28 cellular contexts compared by ENCODE assay signal in genomic region chr1:198079432-198079951, GRCh38.
DNase-seq lines count a peak whose midpoint lies in the region; ATAC-seq, FAIRE-seq and TF ChIP-seq lines count a peak whose summit lies in the region.
"Had no signal": no experiment of that assay in that cellular context is flagged by ENCODE, and none has a peak within 500 bp of the region (broad histone marks: within the 10 kb centered on the region; RNA-seq: fewer than 3 reads in every experiment).

No MANE protein-coding gene starts in this region.

- peaks cover 0 to 9% (median 3%) of the 10 kb centered on the region in 3 donors for H3K27me3 Mint-ChIP-seq in immature natural killer cell (ENCODE audit: low read depth in 3 of 3)
- H3K27me3 Mint-ChIP-seq: dendritic cell treated with granulocyte-macrophage colony-stimulating factor and Interleukin-4, amounts not matched to agents 40 ng/mL and 50 ng/mL, for 4 days had no signal

- H3K4me2 ChIP-seq in osteoblast (ENCODE audit: insufficient read depth, low read length) = no peak overlapping the region

- H3K27me3 ChIP-seq in adipocyte (replicated peaks; ENCODE audit: control insufficient read depth, insufficient read depth, low read length) (no peaks in the 10 kb centered on the region), osteoblast (ENCODE audit: insufficient read depth, low read length) (no peaks in the 10 kb centered on the region)
- H3K27me3 ChIP-seq: neutrophil, thyroid gland had no signal

- H3K36me3 Mint-ChIP-seq in immature natural killer cell = no peaks in the 10 kb centered on the region

- no peaks in the 10 kb centered on the region for H3K9me3 ChIP-seq in adipocyte (ENCODE audit: control insufficient read depth, low read length)
- no peaks in the 10 kb centered on the region for H3K9me3 ChIP-seq in osteoblast (ENCODE audit: low read depth, low read length)
- H3K9me3 ChIP-seq: neutrophil, prostate gland, thyroid gland had no signal

- no peaks in the 10 kb centered on the region for H3K36me3 ChIP-seq in adipocyte (ENCODE audit: control insufficient read depth, insufficient read depth, low read length, severe bottlenecking)
- H3K36me3 ChIP-seq in osteoblast (ENCODE audit: insufficient read depth, low read length) = no peaks in the 10 kb centered on the region
- H3K36me3 ChIP-seq: neutrophil, prostate gland, thyroid gland had no signal

- no peak overlapping the region for H3K27ac ChIP-seq in osteoblast (ENCODE audit: low read depth, low read length)
- H3K27ac ChIP-seq: neutrophil, prostate gland, thyroid gland had no signal

- DNase-seq in KBM-7 = peak; percentile 60
- DNase-seq in NCI-H226 = peak; percentile 9
- DNase-seq in adipocyte (ENCODE audit: low read depth) = peak; percentile 1
- DNase-seq in osteoblast (ENCODE audit: insufficient read length, low spot score, missing footprints) = no peak
- DNase-seq in immature natural killer cell = no peak
- DNase-seq in frontal cortex (ENCODE audit: low spot score in 2 of 2) = no peak
- DNase-seq: activated CD4-positive, alpha-beta T cell treated with anti-CD3 and anti-CD28 coated beads for 4 hours; activated CD8-positive, alpha-beta memory T cell treated with anti-CD3 and anti-CD28 coated beads for 24 hours; activated naive CD4-positive, alpha-beta T cell treated with Interleukin-2 at 50 U/mL for 16 hours; activated T-cell treated with anti-CD3 and anti-CD28 coated beads, Interleukin-2, amount 50 U/mL, for 24 hours; CD4-positive, alpha-beta T cell; HFFc6; KG1; kidney glomerular epithelial cell; NCI-H1092 treated with DMSO at 0.1 percent for 48 hours; NCI-H187 treated with DMSO at 0.1 percent for 48 hours; NCI-H2227 treated with DMSO at 0.1 percent for 48 hours; NCI-H774; PC-3; stimulated activated naive CD8-positive, alpha-beta T cell treated with anti-CD3 and anti-CD28 coated beads, Interleukin-15, amount 100 ng/mL, for 72 hours; thyroid gland had no signal

- H3K9me3 Mint-ChIP-seq in immature natural killer cell = peaks cover 0 to 5% (median 0%) of the 10 kb centered on the region in 6 donors

- no peak for FAIRE-seq in frontal cortex (lab: Jason Lieb, UNC)
- FAIRE-seq: bronchial epithelial cell, TTC549 had no signal

- peak overlapping the region; percentile 51 for H2AFZ ChIP-seq in osteoblast (ENCODE audit: low read length)

- no peak overlapping the region for H3K4me3 Mint-ChIP-seq in immature natural killer cell
- H3K4me3 Mint-ChIP-seq: activated T-cell treated with anti-CD3 and anti-CD28 coated beads, Interleukin-2, amount 50 U/mL, for 24 hours; CD4-positive, alpha-beta T cell; dendritic cell treated with granulocyte-macrophage colony-stimulating factor and Interleukin-4, amounts not matched to agents 40 ng/mL and 50 ng/mL, for 4 days; HFFc6; stimulated activated naive CD8-positive, alpha-beta T cell treated with anti-CD3 and anti-CD28 coated beads, Interleukin-15, amount 100 ng/mL, for 72 hours had no signal

- no peaks in the 10 kb centered on the region for H4K20me1 ChIP-seq in osteoblast (ENCODE audit: insufficient read depth, low read length)

- no peak overlapping the region for H3K4me3 ChIP-seq in adipocyte (ENCODE audit: low read length)
- H3K4me3 ChIP-seq in osteoblast (ENCODE audit: insufficient read depth, low read length) = no peak overlapping the region
- H3K4me3 ChIP-seq: prostate gland, thyroid gland had no signal

- no peak overlapping the region for H3K27ac Mint-ChIP-seq in immature natural killer cell
- H3K27ac Mint-ChIP-seq: activated T-cell treated with anti-CD3 and anti-CD28 coated beads, Interleukin-2, amount 50 U/mL, for 24 hours; CD4-positive, alpha-beta T cell; dendritic cell treated with granulocyte-macrophage colony-stimulating factor and Interleukin-4, amounts not matched to agents 40 ng/mL and 50 ng/mL, for 4 days; HFFc6 had no signal

- no peaks in the 10 kb centered on the region for H3K4me1 Mint-ChIP-seq in immature natural killer cell
- H3K4me1 Mint-ChIP-seq: stimulated activated naive CD8-positive, alpha-beta T cell treated with anti-CD3 and anti-CD28 coated beads, Interleukin-15, amount 100 ng/mL, for 72 hours had no signal

- H3K9ac ChIP-seq in adipocyte (ENCODE audit: low read length) = no peak overlapping the region

- no peaks in the 10 kb centered on the region for H3K79me2 ChIP-seq in osteoblast (ENCODE audit: insufficient read depth, low read length)

- in situ Hi-C loops in KBM-7 (cut with MboI; ENCODE audit: low pct_unique_long_range_greater_than_20kb, low sequenced_read_pairs) = no loop called here

- no peak for TF ChIP-seq CTCF in osteoblast (IDR thresholded peaks at IDR 0.05; ENCODE audit: extremely low read depth, low read depth, low read length)

- ATAC-seq in GM18519 (IDR thresholded peaks at IDR 0.05; ENCODE audit: low FRiP score, unreplicated experiment) = no peak
- ATAC-seq: PC-3; Right ventricle myocardium inferior; stimulated activated naive CD8-positive, alpha-beta T cell treated with anti-CD3 and anti-CD28 coated beads, Interleukin-15, amount 100 ng/mL, for 72 hours had no signal

- H3K4me1 ChIP-seq in adipocyte (ENCODE audit: control insufficient read depth, insufficient read depth, low read length) (no peaks in the 10 kb centered on the region), osteoblast (ENCODE audit: insufficient read depth, low read length) (peaks cover 3% of the 10 kb centered on the region)
- H3K4me1 ChIP-seq: prostate gland, thyroid gland had no signal

Comparison
In these comparisons a context has a peak if more than half of its experiments do, and no peak if none do; other contexts are left out.
1. DNase-seq: peak in KBM-7 (single experiment), NCI-H226 (single experiment) and adipocyte (single experiment); none in osteoblast (single experiment), immature natural killer cell (0 of 3) and frontal cortex (0 of 2).